In genomic region chr2:180706694-180707093, GRCh38 we compare ENCODE assay signal across 1 cellular context.
TF ChIP-seq lines count a peak whose summit lies in the region.

No MANE protein-coding gene starts in this region.

TF ChIP-seq in K562, 482 proteins besides CTCF, POLR2A, EP300 and RAD21 (continued from another document and continues in another):
- TF ChIP-seq CBX1 (IDR thresholded peaks at IDR 0.05; ENCODE audit: low read depth): no peak
- no peak for TF ChIP-seq NFE2L1 (tag; IDR thresholded peaks at IDR 0.05; ENCODE audit: borderline replicate concordance, low read depth)
- TF ChIP-seq CBX8 (IDR thresholded peaks at IDR 0.05; ENCODE audit: borderline replicate concordance, extremely low read depth, low read depth, low read length, poor library complexity, severe bottlenecking): no peak
- TF ChIP-seq BCOR (IDR thresholded peaks at IDR 0.05): no peak
- TF ChIP-seq SMC3 (conservative IDR thresholded peaks at IDR 0.05; ENCODE audit: insufficient read depth, low read depth, low read length): no peak
- no peak for TF ChIP-seq DMBX1 (CRISPR knock-in tag; IDR thresholded peaks at IDR 0.05; ENCODE audit: borderline replicate concordance)
- TF ChIP-seq ZBTB49 (CRISPR knock-in tag; IDR thresholded peaks at IDR 0.05; ENCODE audit: borderline replicate concordance): no peak
- no peak for TF ChIP-seq EWSR1 (IDR thresholded peaks at IDR 0.05; ENCODE audit: borderline replicate concordance, low read depth, partially characterized antibody)
- TF ChIP-seq SMARCA4 (IDR thresholded peaks at IDR 0.05): 0 out of 2 replicates have a peak, but pooled peaks have one; percentile 22
- no peak for TF ChIP-seq SIRT6 (IDR thresholded peaks at IDR 0.05; ENCODE audit: low read depth, low read length)
- no peak for TF ChIP-seq HMGN3 (IDR thresholded peaks at IDR 0.05; ENCODE audit: borderline replicate concordance, extremely low read depth, insufficient read length, low read depth, low read length)
- no peak for TF ChIP-seq STAT6 (CRISPR knock-in tag; IDR thresholded peaks at IDR 0.05)
- TF ChIP-seq ZNF124 (CRISPR knock-in tag; IDR thresholded peaks at IDR 0.05): no peak
- TF ChIP-seq ZNF277 (CRISPR knock-in tag; IDR thresholded peaks at IDR 0.05; ENCODE audit: borderline replicate concordance): no peak
- TF ChIP-seq ZNF639 (CRISPR knock-in tag; conservative IDR thresholded peaks at IDR 0.05 in 1 of 2, IDR thresholded peaks at IDR 0.05 in 1 of 2): no peak
- no peak for TF ChIP-seq RBM25 (IDR thresholded peaks at IDR 0.05; ENCODE audit: low read depth, low read length, severe bottlenecking)
- TF ChIP-seq PCBP1 (IDR thresholded peaks at IDR 0.05; ENCODE audit: low read depth, low read length, poor library complexity, severe bottlenecking): no peak
- TF ChIP-seq ZNF165 (CRISPR knock-in tag; IDR thresholded peaks at IDR 0.05; ENCODE audit: borderline replicate concordance): no peak
- no peak for TF ChIP-seq PML (IDR thresholded peaks at IDR 0.05; ENCODE audit: low read length)
- no peak for TF ChIP-seq MCM2 (IDR thresholded peaks at IDR 0.05; ENCODE audit: low read depth)
- TF ChIP-seq PCBP2 (IDR thresholded peaks at IDR 0.05; ENCODE audit: low read depth, low read length, poor library complexity, severe bottlenecking): no peak
- TF ChIP-seq SMARCE1 (IDR thresholded peaks at IDR 0.05): no peak
- TF ChIP-seq POLR3A (IDR thresholded peaks at IDR 0.05; ENCODE audit: borderline replicate concordance, extremely low read depth, insufficient read depth, insufficient read length): no peak
- TF ChIP-seq FOXM1 (IDR thresholded peaks at IDR 0.05; ENCODE audit: low read depth): no peak
- TF ChIP-seq FOXM1 (CRISPR knock-in tag; IDR thresholded peaks at IDR 0.05; ENCODE audit: low read depth): no peak
- peak; percentile 58 for TF ChIP-seq ARID1B (IDR thresholded peaks at IDR 0.05)
- TF ChIP-seq ZNF583 (CRISPR knock-in tag; IDR thresholded peaks at IDR 0.05): no peak
- peak; percentile 61; the same call in 1 of the 2 replicates for TF ChIP-seq TEAD4 (IDR thresholded peaks at IDR 0.05; ENCODE audit: low read length)
- no peak for TF ChIP-seq TEAD4 (CRISPR knock-in tag; IDR thresholded peaks at IDR 0.05; ENCODE audit: borderline replicate concordance)
- TF ChIP-seq ZHX1 (conservative IDR thresholded peaks at IDR 0.05; ENCODE audit: low read length): no peak
- no peak for TF ChIP-seq SOX6 (IDR thresholded peaks at IDR 0.05)
- TF ChIP-seq FOXA1 (IDR thresholded peaks at IDR 0.05; ENCODE audit: borderline replicate concordance): no peak
- no peak for TF ChIP-seq NR1H2 (CRISPR knock-in tag; IDR thresholded peaks at IDR 0.05)
- no peak for TF ChIP-seq MAFK (IDR thresholded peaks at IDR 0.05; ENCODE audit: low read length)
- no peak for TF ChIP-seq STAT5B (CRISPR knock-in tag; IDR thresholded peaks at IDR 0.05)
- no peak for TF ChIP-seq ZNF140 (CRISPR knock-in tag; IDR thresholded peaks at IDR 0.05)
- TF ChIP-seq KLF1 (tag; IDR thresholded peaks at IDR 0.05): no peak
- no peak for TF ChIP-seq ZNF395 (CRISPR knock-in tag; IDR thresholded peaks at IDR 0.05)
- TF ChIP-seq LEF1 (IDR thresholded peaks at IDR 0.05): no peak
- no peak for TF ChIP-seq TRIM25 (IDR thresholded peaks at IDR 0.05; ENCODE audit: borderline replicate concordance)
- TF ChIP-seq CBFA2T3 (IDR thresholded peaks at IDR 0.05): peak; percentile 74
- no peak for TF ChIP-seq IFI16 (CRISPR knock-in tag; IDR thresholded peaks at IDR 0.05)
- TF ChIP-seq MNT (conservative IDR thresholded peaks at IDR 0.05): no peak
- TF ChIP-seq NFIC (IDR thresholded peaks at IDR 0.05): 0 out of 2 replicates have a peak, but pooled peaks have one; percentile 6
